1 cellular context compared by ENCODE assay signal in the genomic region with DNA sequence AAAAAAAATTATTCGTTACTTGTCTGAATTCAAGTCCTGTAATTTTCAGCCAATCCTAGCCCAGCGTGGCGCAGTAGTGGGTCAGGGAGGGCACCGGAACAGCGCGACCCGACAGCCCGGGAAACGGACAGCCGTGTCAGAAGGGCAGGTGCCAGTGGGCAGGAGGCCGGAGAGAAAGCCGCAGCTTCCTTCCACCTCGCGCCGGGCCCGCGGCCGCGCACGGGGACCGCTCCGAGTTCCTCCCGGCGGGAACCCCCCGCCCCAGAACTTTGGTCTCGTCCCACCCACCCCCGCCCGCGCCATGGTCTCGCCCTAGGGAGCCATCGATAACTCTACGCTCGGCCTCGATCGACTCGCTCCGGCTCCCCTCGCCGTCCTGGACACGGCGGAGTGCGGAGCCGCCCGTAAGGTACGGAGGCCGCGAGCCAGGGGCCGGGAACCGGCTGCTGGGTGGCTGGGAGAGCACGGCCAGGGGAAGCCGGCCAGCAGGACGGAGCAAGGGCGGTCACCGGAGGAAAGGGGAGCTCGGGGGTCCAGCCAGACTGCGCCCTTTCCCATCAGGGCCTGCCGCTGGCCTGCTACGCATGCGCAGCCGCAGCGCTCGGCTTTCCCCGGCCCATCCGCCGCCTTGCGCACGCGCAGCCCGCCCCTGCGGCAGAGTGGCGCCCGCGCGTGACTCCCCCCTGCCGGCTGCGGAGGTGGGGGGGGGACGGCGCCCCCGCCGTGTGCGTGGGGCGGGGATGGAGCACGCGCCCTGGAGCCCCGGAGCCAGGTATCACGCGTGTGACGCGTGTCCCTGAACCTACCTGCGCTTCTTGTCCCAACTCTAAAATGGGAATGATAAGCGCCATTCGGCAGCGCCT.
TF ChIP-seq lines count a peak whose summit lies in the region.

A gene with protein sequence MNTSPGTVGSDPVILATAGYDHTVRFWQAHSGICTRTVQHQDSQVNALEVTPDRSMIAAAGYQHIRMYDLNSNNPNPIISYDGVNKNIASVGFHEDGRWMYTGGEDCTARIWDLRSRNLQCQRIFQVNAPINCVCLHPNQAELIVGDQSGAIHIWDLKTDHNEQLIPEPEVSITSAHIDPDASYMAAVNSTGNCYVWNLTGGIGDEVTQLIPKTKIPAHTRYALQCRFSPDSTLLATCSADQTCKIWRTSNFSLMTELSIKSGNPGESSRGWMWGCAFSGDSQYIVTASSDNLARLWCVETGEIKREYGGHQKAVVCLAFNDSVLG (plus strand): TSS at position 351 of the 863 bp plus-strand sequence. CDS start 632 bp downstream, outside the sequence.

TF ChIP-seq in K562, 482 proteins besides CTCF, POLR2A, EP300 and RAD21 (continued from another document and continues in another):
- peak; percentile 44; the same call in 1 of the 2 replicates for TF ChIP-seq POLR2AphosphoS2 (IDR thresholded peaks at IDR 0.05; ENCODE audit: low read length)
- TF ChIP-seq YBX1 (IDR thresholded peaks at IDR 0.05) = no peak
- peak; percentile 81; the same call in 1 of the 2 replicates for TF ChIP-seq CAMTA2 (CRISPR knock-in tag; conservative IDR thresholded peaks at IDR 0.05)
- TF ChIP-seq NFE2 (IDR thresholded peaks at IDR 0.05; ENCODE audit: low read depth) = no peak
- no peak for TF ChIP-seq SP2 (IDR thresholded peaks at IDR 0.05; ENCODE audit: extremely low read depth, low read depth, low read length, poor library complexity, severe bottlenecking)
- TF ChIP-seq ZNF354B (CRISPR knock-in tag; IDR thresholded peaks at IDR 0.05) = no peak
- peak; percentile 93 for TF ChIP-seq MBD2 (IDR thresholded peaks at IDR 0.05; ENCODE audit: borderline replicate concordance, low read depth)
- no peak for TF ChIP-seq SAP30 (IDR thresholded peaks at IDR 0.05; ENCODE audit: borderline replicate concordance, insufficient read depth, low read depth, low read length, poor library complexity, severe bottlenecking)
- TF ChIP-seq GABPB1 (CRISPR knock-in tag; IDR thresholded peaks at IDR 0.05) = peak; percentile 85
- no peak for TF ChIP-seq ZFP91 (CRISPR knock-in tag; IDR thresholded peaks at IDR 0.05)
- TF ChIP-seq NCOA6 (IDR thresholded peaks at IDR 0.05) = no peak
- TF ChIP-seq MCM5 (IDR thresholded peaks at IDR 0.05; ENCODE audit: low read depth) = no peak
- no peak for TF ChIP-seq ZNF551 (CRISPR knock-in tag; IDR thresholded peaks at IDR 0.05)
- TF ChIP-seq BRD4 (IDR thresholded peaks at IDR 0.05) = no peak
- TF ChIP-seq CBX3 (IDR thresholded peaks at IDR 0.05; ENCODE audit: borderline replicate concordance in 1 of 2, low read length in 2 of 2) = no peak
- no peak for TF ChIP-seq ZNF197 (CRISPR knock-in tag; IDR thresholded peaks at IDR 0.05; ENCODE audit: low read depth)
- no peak for TF ChIP-seq PHTF2 (CRISPR knock-in tag; IDR thresholded peaks at IDR 0.05)
- TF ChIP-seq ZFP1 (CRISPR knock-in tag; IDR thresholded peaks at IDR 0.05) = no peak
- TF ChIP-seq ZNF347 (CRISPR knock-in tag; IDR thresholded peaks at IDR 0.05; ENCODE audit: low read depth) = no peak
- TF ChIP-seq NCOA4 (IDR thresholded peaks at IDR 0.05; ENCODE audit: partially characterized antibody) = peak; percentile 100
- peak; percentile 85 for TF ChIP-seq ZNF407 (IDR thresholded peaks at IDR 0.05; ENCODE audit: low read depth)
- TF ChIP-seq, protein P1, sequence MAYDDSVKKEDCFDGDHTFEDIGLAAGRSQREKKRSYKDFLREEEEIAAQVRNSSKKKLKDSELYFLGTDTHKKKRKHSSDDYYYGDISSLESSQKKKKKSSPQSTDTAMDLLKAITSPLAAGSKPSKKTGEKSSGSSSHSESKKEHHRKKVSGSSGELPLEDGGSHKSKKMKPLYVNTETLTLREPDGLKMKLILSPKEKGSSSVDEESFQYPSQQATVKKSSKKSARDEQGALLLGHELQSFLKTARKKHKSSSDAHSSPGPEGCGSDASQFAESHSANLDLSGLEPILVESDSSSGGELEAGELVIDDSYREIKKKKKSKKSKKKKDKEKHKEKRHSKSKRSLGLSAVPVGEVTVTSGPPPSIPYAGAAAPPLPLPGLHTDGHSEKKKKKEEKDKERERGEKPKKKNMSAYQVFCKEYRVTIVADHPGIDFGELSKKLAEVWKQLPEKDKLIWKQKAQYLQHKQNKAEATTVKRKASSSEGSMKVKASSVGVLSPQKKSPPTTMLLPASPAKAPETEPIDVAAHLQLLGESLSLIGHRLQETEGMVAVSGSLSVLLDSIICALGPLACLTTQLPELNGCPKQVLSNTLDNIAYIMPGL (CRISPR knock-in tag; IDR thresholded peaks at IDR 0.05) = peak; percentile 74; the same call in 1 of the 2 replicates
- TF ChIP-seq RCOR1 (IDR thresholded peaks at IDR 0.05; ENCODE audit: borderline replicate concordance in 1 of 2, low read depth in 2 of 2, low read length in 2 of 2) = peak in 1 of 2 experiments; percentile 18; a peak in 1 of 4 replicates
- TF ChIP-seq STAG1 (CRISPR knock-in tag; IDR thresholded peaks at IDR 0.05; ENCODE audit: borderline replicate concordance) = no peak
- no peak for TF ChIP-seq ZNF584 (CRISPR knock-in tag; IDR thresholded peaks at IDR 0.05; ENCODE audit: low read depth)
- TF ChIP-seq FUS (optimal IDR thresholded peaks at IDR 0.05; ENCODE audit: low read depth, low read length) = no peak
- no peak for TF ChIP-seq ZNF140 (CRISPR knock-in tag; IDR thresholded peaks at IDR 0.05)
- TF ChIP-seq, protein P2, sequence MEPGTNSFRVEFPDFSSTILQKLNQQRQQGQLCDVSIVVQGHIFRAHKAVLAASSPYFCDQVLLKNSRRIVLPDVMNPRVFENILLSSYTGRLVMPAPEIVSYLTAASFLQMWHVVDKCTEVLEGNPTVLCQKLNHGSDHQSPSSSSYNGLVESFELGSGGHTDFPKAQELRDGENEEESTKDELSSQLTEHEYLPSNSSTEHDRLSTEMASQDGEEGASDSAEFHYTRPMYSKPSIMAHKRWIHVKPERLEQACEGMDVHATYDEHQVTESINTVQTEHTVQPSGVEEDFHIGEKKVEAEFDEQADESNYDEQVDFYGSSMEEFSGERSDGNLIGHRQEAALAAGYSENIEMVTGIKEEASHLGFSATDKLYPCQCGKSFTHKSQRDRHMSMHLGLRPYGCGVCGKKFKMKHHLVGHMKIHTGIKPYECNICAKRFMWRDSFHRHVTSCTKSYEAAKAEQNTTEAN (CRISPR knock-in tag; IDR thresholded peaks at IDR 0.05) = peak; percentile 63; the same call in 1 of the 2 replicates
- TF ChIP-seq SMARCC2 (IDR thresholded peaks at IDR 0.05; ENCODE audit: low read depth) = no peak
- peak; percentile 41; the same call in 1 of the 2 replicates for TF ChIP-seq DPF2 (IDR thresholded peaks at IDR 0.05)
- no peak for TF ChIP-seq TFAM (CRISPR knock-in tag; conservative IDR thresholded peaks at IDR 0.05)
- TF ChIP-seq SUPT5H (IDR thresholded peaks at IDR 0.05) = peak; percentile 95
- no peak for TF ChIP-seq CEBPB (tag; IDR thresholded peaks at IDR 0.05)
- no peak for TF ChIP-seq SRSF9 (IDR thresholded peaks at IDR 0.05; ENCODE audit: borderline replicate concordance, low read depth, low read length)
- TF ChIP-seq TRIM25 (IDR thresholded peaks at IDR 0.05; ENCODE audit: borderline replicate concordance) = no peak
- no peak for TF ChIP-seq ZNF217 (CRISPR knock-in tag; IDR thresholded peaks at IDR 0.05)
- no peak for TF ChIP-seq MCM2 (IDR thresholded peaks at IDR 0.05; ENCODE audit: low read depth)
- TF ChIP-seq, protein P3, sequence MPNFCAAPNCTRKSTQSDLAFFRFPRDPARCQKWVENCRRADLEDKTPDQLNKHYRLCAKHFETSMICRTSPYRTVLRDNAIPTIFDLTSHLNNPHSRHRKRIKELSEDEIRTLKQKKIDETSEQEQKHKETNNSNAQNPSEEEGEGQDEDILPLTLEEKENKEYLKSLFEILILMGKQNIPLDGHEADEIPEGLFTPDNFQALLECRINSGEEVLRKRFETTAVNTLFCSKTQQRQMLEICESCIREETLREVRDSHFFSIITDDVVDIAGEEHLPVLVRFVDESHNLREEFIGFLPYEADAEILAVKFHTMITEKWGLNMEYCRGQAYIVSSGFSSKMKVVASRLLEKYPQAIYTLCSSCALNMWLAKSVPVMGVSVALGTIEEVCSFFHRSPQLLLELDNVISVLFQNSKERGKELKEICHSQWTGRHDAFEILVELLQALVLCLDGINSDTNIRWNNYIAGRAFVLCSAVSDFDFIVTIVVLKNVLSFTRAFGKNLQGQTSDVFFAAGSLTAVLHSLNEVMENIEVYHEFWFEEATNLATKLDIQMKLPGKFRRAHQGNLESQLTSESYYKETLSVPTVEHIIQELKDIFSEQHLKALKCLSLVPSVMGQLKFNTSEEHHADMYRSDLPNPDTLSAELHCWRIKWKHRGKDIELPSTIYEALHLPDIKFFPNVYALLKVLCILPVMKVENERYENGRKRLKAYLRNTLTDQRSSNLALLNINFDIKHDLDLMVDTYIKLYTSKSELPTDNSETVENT (CRISPR knock-in tag; IDR thresholded peaks at IDR 0.05) = peak; percentile 90
- TF ChIP-seq ZNF316 (IDR thresholded peaks at IDR 0.05) = no peak
- no peak for TF ChIP-seq CBX8 (IDR thresholded peaks at IDR 0.05; ENCODE audit: borderline replicate concordance, extremely low read depth, low read depth, low read length, poor library complexity, severe bottlenecking)
- TF ChIP-seq ARID1B (IDR thresholded peaks at IDR 0.05) = peak; percentile 25
- TF ChIP-seq TRIM28 (IDR thresholded peaks at IDR 0.05) = no peak
